Comparison of ENCODE assay signal across 20 cellular contexts in genomic region chr3:114542359-114542758, GRCh38.
"Had no signal": no experiment of that assay in that cellular context is flagged by ENCODE, and none has a peak within 500 bp of the region (broad histone marks: within the 10 kb centered on the region; RNA-seq: fewer than 3 reads in every experiment).

No MANE protein-coding gene starts in this region.

- DNase-seq: activated CD4-positive, alpha-beta T cell treated with anti-CD3 and anti-CD28 coated beads, Interleukin-2, amount 50 U/mL, for 1 hour; activated CD8-positive, alpha-beta memory T cell treated with anti-CD3 and anti-CD28 coated beads, Interleukin-2, amount 50 U/mL, for 4 hours; activated naive CD4-positive, alpha-beta T cell treated with anti-CD3 and anti-CD28 coated beads for 36 hours; activated T-cell treated with anti-CD3 and anti-CD28 coated beads, Interleukin-2, amount 50 U/mL, for 4 hours; caudate nucleus; effector memory CD8-positive, alpha-beta T cell; immature natural killer cell; kidney glomerular epithelial cell; left ventricle myocardium inferior; mammary epithelial cell; mucosa of descending colon; naive B cell; pancreas; sigmoid colon; stimulated activated CD4-positive, alpha-beta T cell treated with anti-CD3 and anti-CD28 coated beads, Interleukin-4, amount 100 ng/mL, for 24 hours; stomach had no signal

- H3K9me3 Mint-ChIP-seq: effector memory CD8-positive, alpha-beta T cell; immature natural killer cell; stimulated activated effector memory CD8-positive, alpha-beta T cell treated with anti-CD3 and anti-CD28 coated beads, Interleukin-12 subunit alpha, Interleukin-12 subunit beta, amount 100 ng/mL, for 72 hours; T-helper 2 cell treated with Interferon-gamma antibody and Interleukin-4, amounts not matched to agents 5 μg/mL and 100 μg/mL, for 36 hours had no signal

- H3K4me3 ChIP-seq: left ventricle myocardium inferior, mucosa of descending colon, pancreas, sigmoid colon, stomach had no signal

- H3K27me3 Mint-ChIP-seq: brain; effector memory CD8-positive, alpha-beta T cell; naive B cell; type B pancreatic cell had no signal

- H3K27me3 ChIP-seq: pancreas, sigmoid colon, stomach had no signal

- H3K36me3 ChIP-seq: left ventricle myocardium inferior, pancreas, sigmoid colon, stomach had no signal

- H3K4me1 ChIP-seq: pancreas, sigmoid colon, stomach had no signal

- H3K9me3 ChIP-seq: mucosa of descending colon, pancreas, sigmoid colon, stomach had no signal

- H3K4me1 Mint-ChIP-seq: stimulated activated effector memory CD8-positive, alpha-beta T cell treated with anti-CD3 and anti-CD28 coated beads, Interleukin-12 subunit alpha, Interleukin-12 subunit beta, amount 100 ng/mL, for 72 hours had no signal

- H3K36me3 Mint-ChIP-seq: brain; naive B cell; stimulated activated effector memory CD8-positive, alpha-beta T cell treated with anti-CD3 and anti-CD28 coated beads, Interleukin-12 subunit alpha, Interleukin-12 subunit beta, amount 100 ng/mL, for 72 hours; type B pancreatic cell had no signal

- FAIRE-seq: pancreas had no signal

- H3K4me3 Mint-ChIP-seq: activated naive CD4-positive, alpha-beta T cell treated with anti-CD3 and anti-CD28 coated beads for 36 hours; activated T-cell treated with anti-CD3 and anti-CD28 coated beads, Interleukin-2, amount 50 U/mL, for 4 hours; brain; effector memory CD8-positive, alpha-beta T cell; immature natural killer cell; naive B cell; stimulated activated effector memory CD8-positive, alpha-beta T cell treated with anti-CD3 and anti-CD28 coated beads, Interleukin-12 subunit alpha, Interleukin-12 subunit beta, amount 100 ng/mL, for 72 hours; T-helper 2 cell treated with Interferon-gamma antibody and Interleukin-4, amounts not matched to agents 5 μg/mL and 100 μg/mL, for 36 hours; type B pancreatic cell had no signal

- H3K27ac ChIP-seq: left ventricle myocardium inferior, pancreas, sigmoid colon, stomach had no signal

- H3K27ac Mint-ChIP-seq: activated naive CD4-positive, alpha-beta T cell treated with anti-CD3 and anti-CD28 coated beads for 36 hours; effector memory CD8-positive, alpha-beta T cell; immature natural killer cell; stimulated activated effector memory CD8-positive, alpha-beta T cell treated with anti-CD3 and anti-CD28 coated beads, Interleukin-12 subunit alpha, Interleukin-12 subunit beta, amount 100 ng/mL, for 72 hours; T-helper 2 cell treated with Interferon-gamma antibody and Interleukin-4, amounts not matched to agents 5 μg/mL and 100 μg/mL, for 36 hours; type B pancreatic cell had no signal
